Comparison of ENCODE assay signal across 11 cellular contexts in genomic region chr14:68195126-68195525, GRCh38.
A peak's percentile ranks its signal among the peaks of the same experiment; 100 is the strongest.
DNase-seq lines count a peak whose midpoint lies in the region; ATAC-seq and FAIRE-seq lines count a peak whose summit lies in the region.
"Had no signal": no experiment of that assay in that cellular context is flagged by ENCODE, and none has a peak within 500 bp of the region (broad histone marks: within the 10 kb centered on the region; RNA-seq: fewer than 3 reads in every experiment).

No MANE protein-coding gene starts in this region.

- DNase-seq in NCI-H82 (lab: John Stamatoyannopoulos, UW) (peak; percentile 6), NCI-H82 treated with DMSO at 0.1 percent for 48 hours (lab: John Stamatoyannopoulos, UW; ENCODE audit: unreplicated experiment) (no peak), NCI-H510A (lab: John Stamatoyannopoulos, UW) (peak; percentile 56), left cardiac atrium (no peak)
- DNase-seq: activated naive CD8-positive, alpha-beta T cell treated with anti-CD3 and anti-CD28 coated beads, Interleukin-2, amount 50 U/mL, for 24 hours; colonic mucosa; kidney glomerular epithelial cell had no signal

- intact Hi-C loops in left cardiac atrium (cut with DNase I) = no loop called here

- peak; percentile 99 for FAIRE-seq in islet of Langerhans (lab: Jason Lieb, UNC)

- ATAC-seq in HG02798 (IDR thresholded peaks at IDR 0.05; ENCODE audit: poor library complexity, unreplicated experiment) = no peak
- no peak for ATAC-seq in GM19463 (IDR thresholded peaks at IDR 0.05; ENCODE audit: unreplicated experiment)
- no peak for ATAC-seq in HG03439 (IDR thresholded peaks at IDR 0.05; ENCODE audit: unreplicated experiment)
- no peak for ATAC-seq in left cardiac atrium
- ATAC-seq: activated naive CD8-positive, alpha-beta T cell treated with anti-CD3 and anti-CD28 coated beads, Interleukin-2, amount 50 U/mL, for 24 hours had no signal

Comparison
In these comparisons a context has a peak if more than half of its experiments do, and no peak if none do; other contexts are left out.
1. DNase-seq: peak in NCI-H82 (single experiment) and NCI-H510A (single experiment); none in NCI-H82 treated with DMSO at 0.1 percent for 48 hours (single experiment) and left cardiac atrium (single experiment).